In the genomic region with DNA sequence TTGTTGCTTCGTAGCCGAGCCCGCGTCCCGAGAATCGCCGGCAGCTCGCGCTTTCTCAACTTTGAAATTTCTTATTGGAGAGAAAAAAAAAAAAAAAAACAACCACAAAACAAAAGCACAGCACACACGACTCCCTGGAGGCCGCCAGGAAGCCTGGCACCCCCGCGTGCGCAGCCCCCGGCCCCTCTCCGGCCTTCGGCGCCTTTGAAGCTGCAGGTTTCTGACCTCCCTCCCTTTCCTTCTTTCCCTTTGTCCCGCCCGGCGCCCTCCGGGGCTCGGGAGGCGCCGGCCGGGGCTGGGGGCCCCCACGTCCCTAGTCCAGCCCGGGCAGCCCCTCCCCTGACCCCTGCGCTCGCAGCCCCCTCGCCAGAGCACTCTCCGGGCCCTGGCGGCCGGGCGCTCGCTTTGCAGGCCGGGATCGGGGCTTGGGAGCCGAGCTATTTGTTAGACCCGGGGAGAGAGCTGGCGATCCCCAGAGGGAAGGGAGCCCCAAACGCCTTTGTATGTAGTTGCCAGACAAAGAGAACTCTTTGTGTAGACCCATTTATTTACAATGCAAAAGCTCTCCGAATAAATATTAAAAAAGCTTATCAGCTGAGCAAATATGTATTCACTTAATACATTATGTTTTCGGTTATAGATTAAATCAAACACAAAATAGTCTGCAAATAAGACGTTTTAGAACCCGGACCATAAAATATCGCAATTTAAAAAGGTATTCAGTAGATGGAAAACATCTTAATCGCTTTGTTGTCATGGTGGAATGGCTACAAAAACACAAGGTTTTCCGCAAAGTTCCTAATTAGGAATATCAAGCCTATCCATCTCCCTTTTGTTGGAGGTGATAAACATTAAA, we compare ENCODE assay signal across 1 cellular context.
TF ChIP-seq lines count a peak whose summit lies in the region.

No MANE protein-coding gene starts in this region.

TF ChIP-seq in HepG2, 621 proteins besides CTCF, POLR2A, EP300 and RAD21 (continued from another document):
- TF ChIP-seq, protein P1, sequence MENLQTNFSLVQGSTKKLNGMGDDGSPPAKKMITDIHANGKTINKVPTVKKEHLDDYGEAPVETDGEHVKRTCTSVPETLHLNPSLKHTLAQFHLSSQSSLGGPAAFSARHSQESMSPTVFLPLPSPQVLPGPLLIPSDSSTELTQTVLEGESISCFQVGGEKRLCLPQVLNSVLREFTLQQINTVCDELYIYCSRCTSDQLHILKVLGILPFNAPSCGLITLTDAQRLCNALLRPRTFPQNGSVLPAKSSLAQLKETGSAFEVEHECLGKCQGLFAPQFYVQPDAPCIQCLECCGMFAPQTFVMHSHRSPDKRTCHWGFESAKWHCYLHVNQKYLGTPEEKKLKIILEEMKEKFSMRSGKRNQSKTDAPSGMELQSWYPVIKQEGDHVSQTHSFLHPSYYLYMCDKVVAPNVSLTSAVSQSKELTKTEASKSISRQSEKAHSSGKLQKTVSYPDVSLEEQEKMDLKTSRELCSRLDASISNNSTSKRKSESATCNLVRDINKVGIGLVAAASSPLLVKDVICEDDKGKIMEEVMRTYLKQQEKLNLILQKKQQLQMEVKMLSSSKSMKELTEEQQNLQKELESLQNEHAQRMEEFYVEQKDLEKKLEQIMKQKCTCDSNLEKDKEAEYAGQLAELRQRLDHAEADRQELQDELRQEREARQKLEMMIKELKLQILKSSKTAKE (CRISPR knock-in tag; IDR thresholded peaks at IDR 0.05; ENCODE audit: borderline replicate concordance) = peak; percentile 21; the same call in 1 of the 2 replicates
- no peak for TF ChIP-seq GABPA (IDR thresholded peaks at IDR 0.05; ENCODE audit: low read depth, low read length)
- no peak for TF ChIP-seq GABPA (CRISPR knock-in tag; IDR thresholded peaks at IDR 0.05; ENCODE audit: low read depth)
- TF ChIP-seq ZNF883 (CRISPR knock-in tag; IDR thresholded peaks at IDR 0.05; ENCODE audit: not compliant biosample characterization) = no peak
- peak; percentile 53; the same call in 1 of the 2 replicates for TF ChIP-seq PPARG (CRISPR knock-in tag; conservative IDR thresholded peaks at IDR 0.05)
- TF ChIP-seq MEF2D (CRISPR knock-in tag; IDR thresholded peaks at IDR 0.05) = no peak
- peak; percentile 57; the same call in 1 of the 2 replicates for TF ChIP-seq HNF4G (IDR thresholded peaks at IDR 0.05; ENCODE audit: borderline replicate concordance, low read depth, low read length)
- TF ChIP-seq HNF4G (CRISPR knock-in tag; IDR thresholded peaks at IDR 0.05; ENCODE audit: borderline replicate concordance, low read depth) = no peak
- TF ChIP-seq, protein P2, sequence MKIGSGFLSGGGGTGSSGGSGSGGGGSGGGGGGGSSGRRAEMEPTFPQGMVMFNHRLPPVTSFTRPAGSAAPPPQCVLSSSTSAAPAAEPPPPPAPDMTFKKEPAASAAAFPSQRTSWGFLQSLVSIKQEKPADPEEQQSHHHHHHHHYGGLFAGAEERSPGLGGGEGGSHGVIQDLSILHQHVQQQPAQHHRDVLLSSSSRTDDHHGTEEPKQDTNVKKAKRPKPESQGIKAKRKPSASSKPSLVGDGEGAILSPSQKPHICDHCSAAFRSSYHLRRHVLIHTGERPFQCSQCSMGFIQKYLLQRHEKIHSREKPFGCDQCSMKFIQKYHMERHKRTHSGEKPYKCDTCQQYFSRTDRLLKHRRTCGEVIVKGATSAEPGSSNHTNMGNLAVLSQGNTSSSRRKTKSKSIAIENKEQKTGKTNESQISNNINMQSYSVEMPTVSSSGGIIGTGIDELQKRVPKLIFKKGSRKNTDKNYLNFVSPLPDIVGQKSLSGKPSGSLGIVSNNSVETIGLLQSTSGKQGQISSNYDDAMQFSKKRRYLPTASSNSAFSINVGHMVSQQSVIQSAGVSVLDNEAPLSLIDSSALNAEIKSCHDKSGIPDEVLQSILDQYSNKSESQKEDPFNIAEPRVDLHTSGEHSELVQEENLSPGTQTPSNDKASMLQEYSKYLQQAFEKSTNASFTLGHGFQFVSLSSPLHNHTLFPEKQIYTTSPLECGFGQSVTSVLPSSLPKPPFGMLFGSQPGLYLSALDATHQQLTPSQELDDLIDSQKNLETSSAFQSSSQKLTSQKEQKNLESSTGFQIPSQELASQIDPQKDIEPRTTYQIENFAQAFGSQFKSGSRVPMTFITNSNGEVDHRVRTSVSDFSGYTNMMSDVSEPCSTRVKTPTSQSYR (CRISPR knock-in tag; IDR thresholded peaks at IDR 0.05; ENCODE audit: borderline replicate concordance) = 0 out of 2 replicates have a peak, but pooled peaks have one; percentile 31
- TF ChIP-seq SCMH1 (CRISPR knock-in tag; IDR thresholded peaks at IDR 0.05; ENCODE audit: borderline replicate concordance) = no peak
- TF ChIP-seq ZC3H4 (CRISPR knock-in tag; IDR thresholded peaks at IDR 0.05; ENCODE audit: borderline replicate concordance) = no peak
- 0 out of 2 replicates have a peak, but pooled peaks have one; percentile 34 for TF ChIP-seq ZNF143 (CRISPR knock-in tag; IDR thresholded peaks at IDR 0.05)
- no peak for TF ChIP-seq KLF12 (CRISPR knock-in tag; IDR thresholded peaks at IDR 0.05; ENCODE audit: borderline replicate concordance)
- no peak for TF ChIP-seq ONECUT2 (CRISPR knock-in tag; IDR thresholded peaks at IDR 0.05)
- peak; percentile 56 for TF ChIP-seq ASH2L (IDR thresholded peaks at IDR 0.05; ENCODE audit: insufficient read length, low read depth, low read length)
- TF ChIP-seq SRY (CRISPR knock-in tag; IDR thresholded peaks at IDR 0.05) = no peak
- TF ChIP-seq, protein P3, sequence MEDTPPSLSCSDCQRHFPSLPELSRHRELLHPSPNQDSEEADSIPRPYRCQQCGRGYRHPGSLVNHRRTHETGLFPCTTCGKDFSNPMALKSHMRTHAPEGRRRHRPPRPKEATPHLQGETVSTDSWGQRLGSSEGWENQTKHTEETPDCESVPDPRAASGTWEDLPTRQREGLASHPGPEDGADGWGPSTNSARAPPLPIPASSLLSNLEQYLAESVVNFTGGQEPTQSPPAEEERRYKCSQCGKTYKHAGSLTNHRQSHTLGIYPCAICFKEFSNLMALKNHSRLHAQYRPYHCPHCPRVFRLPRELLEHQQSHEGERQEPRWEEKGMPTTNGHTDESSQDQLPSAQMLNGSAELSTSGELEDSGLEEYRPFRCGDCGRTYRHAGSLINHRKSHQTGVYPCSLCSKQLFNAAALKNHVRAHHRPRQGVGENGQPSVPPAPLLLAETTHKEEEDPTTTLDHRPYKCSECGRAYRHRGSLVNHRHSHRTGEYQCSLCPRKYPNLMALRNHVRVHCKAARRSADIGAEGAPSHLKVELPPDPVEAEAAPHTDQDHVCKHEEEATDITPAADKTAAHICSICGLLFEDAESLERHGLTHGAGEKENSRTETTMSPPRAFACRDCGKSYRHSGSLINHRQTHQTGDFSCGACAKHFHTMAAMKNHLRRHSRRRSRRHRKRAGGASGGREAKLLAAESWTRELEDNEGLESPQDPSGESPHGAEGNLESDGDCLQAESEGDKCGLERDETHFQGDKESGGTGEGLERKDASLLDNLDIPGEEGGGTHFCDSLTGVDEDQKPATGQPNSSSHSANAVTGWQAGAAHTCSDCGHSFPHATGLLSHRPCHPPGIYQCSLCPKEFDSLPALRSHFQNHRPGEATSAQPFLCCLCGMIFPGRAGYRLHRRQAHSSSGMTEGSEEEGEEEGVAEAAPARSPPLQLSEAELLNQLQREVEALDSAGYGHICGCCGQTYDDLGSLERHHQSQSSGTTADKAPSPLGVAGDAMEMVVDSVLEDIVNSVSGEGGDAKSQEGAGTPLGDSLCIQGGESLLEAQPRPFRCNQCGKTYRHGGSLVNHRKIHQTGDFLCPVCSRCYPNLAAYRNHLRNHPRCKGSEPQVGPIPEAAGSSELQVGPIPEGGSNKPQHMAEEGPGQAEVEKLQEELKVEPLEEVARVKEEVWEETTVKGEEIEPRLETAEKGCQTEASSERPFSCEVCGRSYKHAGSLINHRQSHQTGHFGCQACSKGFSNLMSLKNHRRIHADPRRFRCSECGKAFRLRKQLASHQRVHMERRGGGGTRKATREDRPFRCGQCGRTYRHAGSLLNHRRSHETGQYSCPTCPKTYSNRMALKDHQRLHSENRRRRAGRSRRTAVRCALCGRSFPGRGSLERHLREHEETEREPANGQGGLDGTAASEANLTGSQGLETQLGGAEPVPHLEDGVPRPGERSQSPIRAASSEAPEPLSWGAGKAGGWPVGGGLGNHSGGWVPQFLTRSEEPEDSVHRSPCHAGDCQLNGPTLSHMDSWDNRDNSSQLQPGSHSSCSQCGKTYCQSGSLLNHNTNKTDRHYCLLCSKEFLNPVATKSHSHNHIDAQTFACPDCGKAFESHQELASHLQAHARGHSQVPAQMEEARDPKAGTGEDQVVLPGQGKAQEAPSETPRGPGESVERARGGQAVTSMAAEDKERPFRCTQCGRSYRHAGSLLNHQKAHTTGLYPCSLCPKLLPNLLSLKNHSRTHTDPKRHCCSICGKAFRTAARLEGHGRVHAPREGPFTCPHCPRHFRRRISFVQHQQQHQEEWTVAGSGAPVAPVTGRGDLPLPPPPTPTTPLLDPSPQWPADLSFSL (CRISPR knock-in tag; IDR thresholded peaks at IDR 0.05) = no peak
- TF ChIP-seq, protein P4, sequence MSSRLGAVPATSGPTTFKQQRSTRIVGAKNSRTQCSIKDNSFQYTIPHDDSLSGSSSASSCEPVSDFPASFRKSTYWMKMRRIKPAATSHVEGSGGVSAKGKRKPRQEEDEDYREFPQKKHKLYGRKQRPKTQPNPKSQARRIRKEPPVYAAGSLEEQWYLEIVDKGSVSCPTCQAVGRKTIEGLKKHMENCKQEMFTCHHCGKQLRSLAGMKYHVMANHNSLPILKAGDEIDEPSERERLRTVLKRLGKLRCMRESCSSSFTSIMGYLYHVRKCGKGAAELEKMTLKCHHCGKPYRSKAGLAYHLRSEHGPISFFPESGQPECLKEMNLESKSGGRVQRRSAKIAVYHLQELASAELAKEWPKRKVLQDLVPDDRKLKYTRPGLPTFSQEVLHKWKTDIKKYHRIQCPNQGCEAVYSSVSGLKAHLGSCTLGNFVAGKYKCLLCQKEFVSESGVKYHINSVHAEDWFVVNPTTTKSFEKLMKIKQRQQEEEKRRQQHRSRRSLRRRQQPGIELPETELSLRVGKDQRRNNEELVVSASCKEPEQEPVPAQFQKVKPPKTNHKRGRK (CRISPR knock-in tag; IDR thresholded peaks at IDR 0.05) = no peak
- TF ChIP-seq, protein P5, sequence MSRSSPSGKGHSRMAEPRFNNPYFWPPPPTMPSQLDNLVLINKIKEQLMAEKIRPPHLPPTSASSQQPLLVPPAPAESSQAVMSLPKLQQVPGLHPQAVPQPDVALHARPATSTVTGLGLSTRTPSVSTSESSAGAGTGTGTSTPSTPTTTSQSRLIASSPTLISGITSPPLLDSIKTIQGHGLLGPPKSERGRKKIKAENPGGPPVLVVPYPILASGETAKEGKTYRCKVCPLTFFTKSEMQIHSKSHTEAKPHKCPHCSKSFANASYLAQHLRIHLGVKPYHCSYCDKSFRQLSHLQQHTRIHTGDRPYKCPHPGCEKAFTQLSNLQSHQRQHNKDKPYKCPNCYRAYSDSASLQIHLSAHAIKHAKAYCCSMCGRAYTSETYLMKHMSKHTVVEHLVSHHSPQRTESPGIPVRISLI (CRISPR knock-in tag; IDR thresholded peaks at IDR 0.05; ENCODE audit: borderline replicate concordance) = peak; percentile 88
- no peak for TF ChIP-seq YEATS2 (CRISPR knock-in tag; IDR thresholded peaks at IDR 0.05; ENCODE audit: borderline replicate concordance)
- peak; percentile 11; the same call in 1 of the 2 replicates for TF ChIP-seq ZNF768 (CRISPR knock-in tag; IDR thresholded peaks at IDR 0.05)
- TF ChIP-seq CREB1 (IDR thresholded peaks at IDR 0.05) = no peak
- TF ChIP-seq CREB1 (CRISPR knock-in tag; IDR thresholded peaks at IDR 0.05) = no peak
- TF ChIP-seq MAFG (CRISPR knock-in tag; IDR thresholded peaks at IDR 0.05) = no peak
- peak; percentile 76 for TF ChIP-seq PTBP1 (IDR thresholded peaks at IDR 0.05; ENCODE audit: low read depth, low read length, poor library complexity, severe bottlenecking)
- TF ChIP-seq SOX13 (IDR thresholded peaks at IDR 0.05) = peak; percentile 91
- TF ChIP-seq SOX13 (CRISPR knock-in tag; conservative IDR thresholded peaks at IDR 0.05 in 1 of 2, IDR thresholded peaks at IDR 0.05 in 1 of 2) = peak in 1 of 2 experiments; percentile 95; a peak in 2 of 4 replicates
- TF ChIP-seq ZSCAN20 (CRISPR knock-in tag; IDR thresholded peaks at IDR 0.05; ENCODE audit: borderline replicate concordance) = no peak; the same call in 1 of the 2 replicates
